8 cellular contexts compared by ENCODE assay signal in genomic region chr18:24491882-24492281, GRCh38. TPM values are rescaled to one million over a fixed set of nuclear protein-coding genes. Genes with fewer than 3 reads are reported as not detected.
A peak's percentile ranks its signal among the peaks of the same experiment; 100 is the strongest.
DNase-seq lines count a peak whose midpoint lies in the region; ATAC-seq and TF ChIP-seq lines count a peak whose summit lies in the region.

No MANE protein-coding gene starts in this region.

- POLR2A ChIA-PET in activated CD4-positive, alpha-beta memory T cell treated with anti-CD3 and anti-CD28 coated beads for 36 hours (lab: Charles Lee): no interaction called here
- POLR2A ChIA-PET in activated CD4-positive, alpha-beta memory T cell treated with anti-CD3 and anti-CD28 coated beads, Interleukin-2, amount 10 ng/mL, durations not matched to agents 7 days and 5 days (lab: Charles Lee): no interaction called here

- peaks cover 21% of the 10 kb centered on the region for H3K27me3 Mint-ChIP-seq in activated CD4-positive, alpha-beta memory T cell treated with anti-CD3 and anti-CD28 coated beads for 36 hours
- peaks cover 39% of the 10 kb centered on the region for H3K27me3 Mint-ChIP-seq in activated CD4-positive, alpha-beta memory T cell treated with anti-CD3 and anti-CD28 coated beads, Interleukin-2, amount 10 ng/mL, durations not matched to agents 7 days and 5 days

- H3K9me3 Mint-ChIP-seq in activated CD4-positive, alpha-beta memory T cell treated with anti-CD3 and anti-CD28 coated beads for 36 hours: no peaks in the 10 kb centered on the region
- H3K9me3 Mint-ChIP-seq in activated CD4-positive, alpha-beta memory T cell treated with anti-CD3 and anti-CD28 coated beads, Interleukin-2, amount 10 ng/mL, durations not matched to agents 7 days and 5 days: no peaks in the 10 kb centered on the region

- peaks cover 13% of the 10 kb centered on the region for H3K4me1 Mint-ChIP-seq in activated CD4-positive, alpha-beta memory T cell treated with anti-CD3 and anti-CD28 coated beads for 36 hours (ENCODE audit: low read depth)
- peaks cover 12% of the 10 kb centered on the region for H3K4me1 Mint-ChIP-seq in activated CD4-positive, alpha-beta memory T cell treated with anti-CD3 and anti-CD28 coated beads, Interleukin-2, amount 10 ng/mL, durations not matched to agents 7 days and 5 days

- peak; percentile 85 for ATAC-seq in GM21825 (IDR thresholded peaks at IDR 0.05; ENCODE audit: unreplicated experiment)
- ATAC-seq in HG03571 (IDR thresholded peaks at IDR 0.05; ENCODE audit: unreplicated experiment): peak; percentile 83
- ATAC-seq in omental fat pad (ENCODE audit: low FRiP score): no peak

- intact Hi-C loops in activated CD4-positive, alpha-beta memory T cell treated with anti-CD3 and anti-CD28 coated beads for 36 hours (cut with micrococcal nuclease): no loop called here

- no peak overlapping the region for H3K27ac Mint-ChIP-seq in activated CD4-positive, alpha-beta memory T cell treated with anti-CD3 and anti-CD28 coated beads for 36 hours
- H3K27ac Mint-ChIP-seq in activated CD4-positive, alpha-beta memory T cell treated with anti-CD3 and anti-CD28 coated beads, Interleukin-2, amount 10 ng/mL, durations not matched to agents 7 days and 5 days: no peak overlapping the region

- H3K36me3 Mint-ChIP-seq in activated CD4-positive, alpha-beta memory T cell treated with anti-CD3 and anti-CD28 coated beads for 36 hours: no peaks in the 10 kb centered on the region
- no peaks in the 10 kb centered on the region for H3K36me3 Mint-ChIP-seq in activated CD4-positive, alpha-beta memory T cell treated with anti-CD3 and anti-CD28 coated beads, Interleukin-2, amount 10 ng/mL, durations not matched to agents 7 days and 5 days (ENCODE audit: low read depth)

- CTCF ChIA-PET in activated CD4-positive, alpha-beta memory T cell treated with anti-CD3 and anti-CD28 coated beads for 36 hours (lab: Charles Lee): interaction anchor here (0.7 to 14.3 kb wide), 6 partner anchors 10 to 315 kb away, joined by 3 to 441 read pairs (median 4); no protein-coding TSS in a partner anchor
- CTCF ChIA-PET in activated CD4-positive, alpha-beta memory T cell treated with anti-CD3 and anti-CD28 coated beads, Interleukin-2, amount 10 ng/mL, durations not matched to agents 7 days and 5 days (lab: Charles Lee): interaction anchor here (1.2 to 6.8 kb wide), 3 partner anchors 45 to 235 kb away, joined by 3 to 171 read pairs (median 4); no protein-coding TSS in a partner anchor

- no peak for TF ChIP-seq CTCF in omental fat pad (IDR thresholded peaks at IDR 0.05)

- peak; percentile 22 for DNase-seq in activated CD4-positive, alpha-beta memory T cell treated with anti-CD3 and anti-CD28 coated beads for 36 hours
- no peak for DNase-seq in activated CD4-positive, alpha-beta memory T cell treated with anti-CD3 and anti-CD28 coated beads, Interleukin-2, amount 10 ng/mL, durations not matched to agents 7 days and 5 days
- DNase-seq in stimulated activated CD8-positive, alpha-beta memory T cell treated with anti-CD3 and anti-CD28 coated beads, Interleukin-15, amount 100 ng/mL, for 48 hours (ENCODE audit: low read depth in 2 of 2): peak; percentile 19 to 21
- DNase-seq in amniotic stem cell (lab: John Stamatoyannopoulos, UW): no peak
- no peak for DNase-seq in omental fat pad (ENCODE audit: low spot score)
- no peak for DNase-seq in hippocampal formation (lab: John Stamatoyannopoulos, UW)

- no peak overlapping the region for H3K4me3 Mint-ChIP-seq in activated CD4-positive, alpha-beta memory T cell treated with anti-CD3 and anti-CD28 coated beads for 36 hours
- no peak overlapping the region for H3K4me3 Mint-ChIP-seq in activated CD4-positive, alpha-beta memory T cell treated with anti-CD3 and anti-CD28 coated beads, Interleukin-2, amount 10 ng/mL, durations not matched to agents 7 days and 5 days

RNA-seq across cellular contexts. Expression of gene HRH4, which starts 31.4 kb away (rescaled TPM):
- total RNA-seq in activated CD4-positive, alpha-beta memory T cell treated with anti-CD3 and anti-CD28 coated beads for 36 hours: under 1 TPM; 0.43 to 0.65 TPM
- total RNA-seq in activated CD4-positive, alpha-beta memory T cell treated with anti-CD3 and anti-CD28 coated beads, Interleukin-2, amount 10 ng/mL, durations not matched to agents 7 days and 5 days: under 1 TPM; 0.43 to 0.65 TPM
- total RNA-seq in omental fat pad: under 1 TPM in 1 of 4 donors, not detected in 3; 0.84 TPM

Comparison
In these comparisons a context has a peak if more than half of its experiments do, and no peak if none do; other contexts are left out.
1. DNase-seq: peak in activated CD4-positive, alpha-beta memory T cell treated with anti-CD3 and anti-CD28 coated beads for 36 hours (single experiment) and stimulated activated CD8-positive, alpha-beta memory T cell treated with anti-CD3 and anti-CD28 coated beads, Interleukin-15, amount 100 ng/mL, for 48 hours (2 of 2); none in activated CD4-positive, alpha-beta memory T cell treated with anti-CD3 and anti-CD28 coated beads, Interleukin-2, amount 10 ng/mL, durations not matched to agents 7 days and 5 days (single experiment), amniotic stem cell (single experiment), omental fat pad (single experiment) and hippocampal formation (0 of 2).